In the genomic region with DNA sequence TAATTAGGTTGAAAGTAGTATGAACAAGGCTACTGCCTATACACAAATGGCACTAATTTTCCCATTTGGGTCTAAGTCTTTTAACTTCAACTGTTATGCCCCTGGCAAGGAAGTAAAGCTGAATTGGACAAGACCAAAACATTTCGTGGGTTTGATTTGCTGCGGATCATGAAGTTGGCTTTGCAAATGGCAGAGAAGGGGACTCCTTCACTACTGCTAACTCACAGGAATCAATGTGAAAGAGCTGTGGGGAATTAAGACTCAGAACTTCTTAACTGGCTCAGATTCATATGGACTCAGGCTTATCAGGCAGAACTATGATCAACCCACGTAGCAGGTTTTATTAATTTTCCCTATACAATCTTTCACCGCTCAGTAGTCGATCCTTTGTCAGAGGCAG, we compare ENCODE assay signal across 21 cellular contexts.
DNase-seq lines count a peak whose midpoint lies in the region; ATAC-seq, FAIRE-seq and TF ChIP-seq lines count a peak whose summit lies in the region.
"Had no signal": no experiment of that assay in that cellular context is flagged by ENCODE, and none has a peak within 500 bp of the region (broad histone marks: within the 10 kb centered on the region; RNA-seq: fewer than 3 reads in every experiment).

No MANE protein-coding gene starts in this region.

- TF ChIP-seq CTCF in AG10803 (conservative IDR thresholded peaks at IDR 0.05; ENCODE audit: low read length) = no peak
- TF ChIP-seq CTCF in endothelial cell of umbilical vein (IDR thresholded peaks at IDR 0.05; ENCODE audit: extremely low read depth in 1 of 2, insufficient read depth in 1 of 2, low read depth in 1 of 2, low read length in 2 of 2) = no peak

- no peak overlapping the region for H3K27ac Mint-ChIP-seq in stimulated activated naive CD8-positive, alpha-beta T cell treated with anti-CD3 and anti-CD28 coated beads, Interleukin-15, amount 100 ng/mL, for 72 hours
- H3K27ac Mint-ChIP-seq: activated CD4-positive, alpha-beta T cell treated with anti-CD3 and anti-CD28 coated beads, Interleukin-2, amount 10 ng/mL, durations not matched to agents 24 days and 14 days; stimulated activated naive B cell treated with anti-CD40 and anti-IgM and Interleukin-4, amounts not matched to agents 10 μg/mL and 1 μg/mL and 100 μg/mL, for 72 hours had no signal

- POLR2A ChIA-PET in endothelial cell of umbilical vein (lab: Charles Lee) = no interaction called here

- no peaks in the 10 kb centered on the region for H3K9me1 ChIP-seq in endothelial cell of umbilical vein (replicated peaks; ENCODE audit: control insufficient read depth, extremely low read depth, insufficient read depth, low read length)

- ATAC-seq in HG03460 (IDR thresholded peaks at IDR 0.05; ENCODE audit: unreplicated experiment) = no peak
- no peak for ATAC-seq in stimulated activated naive CD8-positive, alpha-beta T cell treated with anti-CD3 and anti-CD28 coated beads, Interleukin-15, amount 100 ng/mL, for 72 hours
- ATAC-seq: pancreas; stimulated activated naive B cell treated with anti-CD40 and anti-IgM and Interleukin-4, amounts not matched to agents 10 μg/mL and 1 μg/mL and 100 μg/mL, for 72 hours had no signal

- peaks cover 19% of the 10 kb centered on the region for H3K4me1 Mint-ChIP-seq in stimulated activated naive CD8-positive, alpha-beta T cell treated with anti-CD3 and anti-CD28 coated beads, Interleukin-15, amount 100 ng/mL, for 72 hours

- no peak overlapping the region for H3K4me3 Mint-ChIP-seq in stimulated activated naive CD8-positive, alpha-beta T cell treated with anti-CD3 and anti-CD28 coated beads, Interleukin-15, amount 100 ng/mL, for 72 hours
- H3K4me3 Mint-ChIP-seq: activated CD4-positive, alpha-beta T cell treated with anti-CD3 and anti-CD28 coated beads, Interleukin-2, amount 10 ng/mL, durations not matched to agents 24 days and 14 days; stimulated activated naive B cell treated with anti-CD40 and anti-IgM and Interleukin-4, amounts not matched to agents 10 μg/mL and 1 μg/mL and 100 μg/mL, for 72 hours had no signal

- no peak overlapping the region for H2AFZ ChIP-seq in endothelial cell of umbilical vein (ENCODE audit: low read depth, low read length)

- peaks cover 6% of the 10 kb centered on the region for H3K27me3 Mint-ChIP-seq in stimulated activated naive CD8-positive, alpha-beta T cell treated with anti-CD3 and anti-CD28 coated beads, Interleukin-15, amount 100 ng/mL, for 72 hours

- CTCF ChIA-PET in endothelial cell of umbilical vein (lab: Charles Lee) = interaction anchor here (1.0 to 5.2 kb wide), 5 partner anchors 13 to 233 kb away, joined by 3 to 27 read pairs (median 5); no protein-coding TSS in a partner anchor

- no peaks in the 10 kb centered on the region for H3K9me3 ChIP-seq in endothelial cell of umbilical vein (replicated peaks; ENCODE audit: control insufficient read depth, insufficient read depth, low read length)
- H3K9me3 ChIP-seq in muscle layer of duodenum (ENCODE audit: control insufficient read depth in 1 of 2, low read length in 2 of 2) = no peaks in the 10 kb centered on the region
- H3K9me3 ChIP-seq: pancreas, SJCRH30, spleen had no signal

- H3K4me3 ChIP-seq in AG10803 (ENCODE audit: low read length) (peak overlapping the region; percentile 76), endothelial cell of umbilical vein (replicated peaks in 1 of 3; ENCODE audit: insufficient read depth in 1 of 3, low read depth in 1 of 3, low read length in 3 of 3) (peak overlapping the region in 2 of 3 experiments; percentile 92 to 97), muscle layer of duodenum (ENCODE audit: low read depth in 1 of 2, low read length in 2 of 2) (peak overlapping the region in 1 of 2 donors; percentile 14)
- H3K4me3 ChIP-seq: pancreas, SJCRH30, spleen had no signal

- no peak for TF ChIP-seq POLR2A in endothelial cell of umbilical vein (IDR thresholded peaks at IDR 0.05; ENCODE audit: low read depth, low read length)

- H3K4me2 ChIP-seq in endothelial cell of umbilical vein (ENCODE audit: insufficient read depth, low read length) = peak overlapping the region; percentile 96

- H3K27me3 ChIP-seq in endothelial cell of umbilical vein (ENCODE audit: control insufficient read depth in 2 of 2, insufficient read depth in 2 of 2, low read length in 2 of 2) (no peaks in the 10 kb centered on the region), muscle layer of duodenum (ENCODE audit: low read depth, low read length) (peaks cover 23% of the 10 kb centered on the region)
- H3K27me3 ChIP-seq: SJCRH30 had no signal

- no peak for FAIRE-seq in endothelial cell of umbilical vein (lab: Jason Lieb, UNC)
- FAIRE-seq: GM18507, pancreas had no signal

- H3K36me3 ChIP-seq in endothelial cell of umbilical vein (ENCODE audit: control insufficient read depth in 2 of 2, extremely low read depth in 1 of 2, insufficient read depth in 2 of 2, low read length in 2 of 2) (no peaks in the 10 kb centered on the region), muscle layer of duodenum (ENCODE audit: control insufficient read depth in 1 of 2, insufficient read depth in 2 of 2, low read length in 2 of 2) (no peaks in the 10 kb centered on the region)
- H3K36me3 ChIP-seq: pancreas, SJCRH30, spleen had no signal

- dilution Hi-C loops in endothelial cell of umbilical vein (cut with MboI; ENCODE audit: extremely low pct_ligation_motif_present, low sequenced_read_pairs) = loop anchor here (10.0 to 25.0 kb wide), 2 partner anchors 129 to 231 kb away; no protein-coding TSS in a partner anchor

- DNase-seq in AG10803 (ENCODE audit: low read depth) (no peak), M059J (ENCODE audit: low read depth) (peak; percentile 74), endothelial cell of umbilical vein (ENCODE audit: low read depth, low spot score) (peak; percentile 67), NCI-H446 treated with DMSO at 0.1 percent for 48 hours (lab: John Stamatoyannopoulos, UW) (no peak), NCI-H1694 (lab: John Stamatoyannopoulos, UW) (no peak)
- DNase-seq in stimulated activated naive CD8-positive, alpha-beta T cell treated with anti-CD3 and anti-CD28 coated beads, Interleukin-15, amount 100 ng/mL, for 72 hours = no peak
- DNase-seq: activated CD4-positive, alpha-beta T cell treated with anti-CD3 and anti-CD28 coated beads, Interleukin-2, amount 10 ng/mL, durations not matched to agents 24 days and 14 days; AML-193; erythroblast; hippocampal formation; Karpas-422; NCI-H1436; NCI-H446; pancreas; SJCRH30; spleen; stimulated activated naive B cell treated with anti-CD40 and anti-IgM and Interleukin-4, amounts not matched to agents 10 μg/mL and 1 μg/mL and 100 μg/mL, for 72 hours; T1000 had no signal

- H3K9me3 Mint-ChIP-seq in stimulated activated naive CD8-positive, alpha-beta T cell treated with anti-CD3 and anti-CD28 coated beads, Interleukin-15, amount 100 ng/mL, for 72 hours = no peaks in the 10 kb centered on the region
- H3K9me3 Mint-ChIP-seq: activated CD4-positive, alpha-beta T cell treated with anti-CD3 and anti-CD28 coated beads, Interleukin-2, amount 10 ng/mL, durations not matched to agents 24 days and 14 days; stimulated activated naive B cell treated with anti-CD40 and anti-IgM and Interleukin-4, amounts not matched to agents 10 μg/mL and 1 μg/mL and 100 μg/mL, for 72 hours had no signal

- peaks cover 98% of the 10 kb centered on the region for H3K79me2 ChIP-seq in endothelial cell of umbilical vein (ENCODE audit: control insufficient read depth, insufficient read depth, low read length)

- no peaks in the 10 kb centered on the region for H4K20me1 ChIP-seq in endothelial cell of umbilical vein (replicated peaks; ENCODE audit: control insufficient read depth, extremely low read depth, insufficient read depth, low read length)

- no TSS peak for BruUV-seq in endothelial cell of umbilical vein (replicated peaks; lab: Mats Ljungman, UMichigan)

- intact Hi-C loops in endothelial cell of umbilical vein (cut with micrococcal nuclease) = loop anchor here (5.0 kb wide), 4 partner anchors 64 to 431 kb away; no protein-coding TSS in a partner anchor

- H3K27ac ChIP-seq in endothelial cell of umbilical vein (ENCODE audit: insufficient read depth, low read depth, low read length) (peak overlapping the region; percentile 81), muscle layer of duodenum (ENCODE audit: low read length) (peak overlapping the region; percentile 47)
- H3K27ac ChIP-seq: pancreas, SJCRH30, spleen had no signal

- peak overlapping the region; percentile 98 for H3K9ac ChIP-seq in endothelial cell of umbilical vein (replicated peaks; ENCODE audit: extremely low read depth, insufficient read depth, low read length)

- peaks cover 55% of the 10 kb centered on the region for H3K4me1 ChIP-seq in endothelial cell of umbilical vein (ENCODE audit: control insufficient read depth, extremely low read depth, insufficient read depth, low read length)
- peaks cover 0 to 15% of the 10 kb centered on the region in 2 donors for H3K4me1 ChIP-seq in muscle layer of duodenum (ENCODE audit: control insufficient read depth in 1 of 2, insufficient read depth in 2 of 2, low read length in 2 of 2)
- H3K4me1 ChIP-seq: SJCRH30 had no signal

TF ChIP-seq in endothelial cell of umbilical vein, 7 proteins besides CTCF, POLR2A, EP300 and RAD21:
- TF ChIP-seq POLR2AphosphoS5 (IDR thresholded peaks at IDR 0.05; ENCODE audit: insufficient read depth, low read depth, low read length) = peak; percentile 16
- no peak for TF ChIP-seq GATA2 (IDR thresholded peaks at IDR 0.05; ENCODE audit: insufficient read depth, insufficient read length, low read depth, low read length)

Comparison
In these comparisons a context has a peak if more than half of its experiments do, and no peak if none do; other contexts are left out.
1. DNase-seq: peak in M059J (single experiment) and endothelial cell of umbilical vein (single experiment); none in AG10803 (single experiment), NCI-H446 treated with DMSO at 0.1 percent for 48 hours (single experiment), stimulated activated naive CD8-positive, alpha-beta T cell treated with anti-CD3 and anti-CD28 coated beads, Interleukin-15, amount 100 ng/mL, for 72 hours (0 of 2) and NCI-H1694 (single experiment).